Comparison of ENCODE assay signal across 3 cellular contexts in the genomic region with DNA sequence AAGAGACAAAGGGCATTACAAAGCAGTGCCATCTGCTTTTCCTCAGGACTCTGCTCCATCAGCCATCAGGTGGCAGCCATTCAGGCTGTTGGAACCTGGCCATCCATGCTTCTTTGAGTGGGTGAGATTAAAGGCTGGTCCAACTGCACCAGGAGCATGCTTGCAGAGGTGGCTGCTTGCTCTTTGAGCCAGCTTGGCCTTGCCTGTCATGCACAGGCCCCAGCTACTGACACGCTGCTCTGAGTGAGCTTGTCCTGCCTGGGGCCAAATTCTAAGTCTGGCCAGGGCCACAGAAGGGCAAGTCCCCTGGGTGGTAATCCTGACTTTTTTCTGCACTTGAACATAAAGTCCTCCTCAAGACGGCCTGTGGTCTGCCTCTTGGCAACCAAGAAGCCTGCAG. TPM values are rescaled to one million over a fixed set of nuclear protein-coding genes. Genes with fewer than 3 reads are reported as not detected.
"Had no signal": no experiment of that assay in that cellular context is flagged by ENCODE, and none has a peak within 500 bp of the region (broad histone marks: within the 10 kb centered on the region; RNA-seq: fewer than 3 reads in every experiment).

No MANE protein-coding gene starts in this region.

RNA-seq across cellular contexts. Expression of gene POTEB3, which starts 43.1 kb away (rescaled TPM):
- total RNA-seq: LHCN-M2, M059J, MCF 10A had no signal
